26 cellular contexts compared by ENCODE assay signal in the genomic region with DNA sequence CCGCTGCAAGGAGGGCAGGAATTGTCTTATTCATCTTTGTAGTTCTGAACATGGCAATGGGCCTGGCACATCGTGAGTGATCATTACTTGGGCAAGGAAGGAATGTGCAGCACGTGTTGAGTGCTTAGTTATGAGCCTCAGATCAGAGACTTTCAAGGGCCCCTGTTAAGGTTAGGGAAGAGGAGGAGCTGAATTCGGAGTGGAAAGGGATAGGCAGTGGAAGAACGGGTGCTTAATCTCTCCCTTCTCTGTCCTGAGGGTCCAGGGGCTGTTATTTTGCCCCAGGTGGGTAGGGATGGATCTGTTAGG.
"Had no signal": no experiment of that assay in that cellular context is flagged by ENCODE, and none has a peak within 500 bp of the region (broad histone marks: within the 10 kb centered on the region; RNA-seq: fewer than 3 reads in every experiment).

No MANE protein-coding gene starts in this region.

- H3K36me3 ChIP-seq: heart right ventricle, prostate gland, sigmoid colon had no signal

- FAIRE-seq: endothelial cell of umbilical vein, urothelium cell line had no signal

- H3K27ac Mint-ChIP-seq: memory B cell; natural killer cell; stimulated activated effector memory CD8-positive, alpha-beta T cell treated with anti-CD3 and anti-CD28 coated beads, Interleukin-12 subunit alpha, Interleukin-12 subunit beta, amount 100 ng/mL, for 72 hours had no signal

- H3K4me1 Mint-ChIP-seq: memory B cell; natural killer cell; stimulated activated effector memory CD8-positive, alpha-beta T cell treated with anti-CD3 and anti-CD28 coated beads, Interleukin-12 subunit alpha, Interleukin-12 subunit beta, amount 100 ng/mL, for 72 hours had no signal

- H3K27me3 ChIP-seq: esophagus squamous epithelium, sigmoid colon, stomach, thyroid gland had no signal

- H3K4me3 Mint-ChIP-seq: memory B cell; natural killer cell; stimulated activated effector memory CD8-positive, alpha-beta T cell treated with anti-CD3 and anti-CD28 coated beads, Interleukin-12 subunit alpha, Interleukin-12 subunit beta, amount 100 ng/mL, for 72 hours had no signal

- DNase-seq: dermis blood vessel endothelial cell; effector memory CD4-positive, alpha-beta T cell; esophagus squamous epithelium; foreskin melanocyte; heart right ventricle; hippocampal formation; islet precursor cell; kidney glomerular epithelial cell; left colon; left ventricle myocardium superior; natural killer cell; right cardiac atrium; sigmoid colon; stimulated activated CD4-positive, alpha-beta T cell treated with anti-CD3 and anti-CD28 coated beads, Interleukin-2, amount 100 ng/mL, for 24 hours; stimulated activated CD4-positive, alpha-beta T cell treated with anti-CD3 and anti-CD28 coated beads, Interleukin-4, amount 100 ng/mL, for 24 hours; stimulated activated naive CD4-positive, alpha-beta T cell treated with Interleukin-2 at 50 U/mL for 16 hours; stomach; thyroid gland; trophoblast cell had no signal

- H3K36me3 Mint-ChIP-seq: memory B cell; natural killer cell; stimulated activated effector memory CD8-positive, alpha-beta T cell treated with anti-CD3 and anti-CD28 coated beads, Interleukin-12 subunit alpha, Interleukin-12 subunit beta, amount 100 ng/mL, for 72 hours had no signal

- H3K9me3 ChIP-seq: esophagus squamous epithelium, heart right ventricle, prostate gland, sigmoid colon, stomach, thyroid gland had no signal

- H3K4me3 ChIP-seq: coronary artery, esophagus squamous epithelium, heart right ventricle, lung, prostate gland, sigmoid colon, stomach, thyroid gland had no signal

- ATAC-seq: heart right ventricle; left colon; left ventricle myocardium superior; natural killer cell; right cardiac atrium; stimulated activated effector memory CD8-positive, alpha-beta T cell treated with anti-CD3 and anti-CD28 coated beads, Interleukin-12 subunit alpha, Interleukin-12 subunit beta, amount 100 ng/mL, for 72 hours had no signal

- H3K9me3 Mint-ChIP-seq: memory B cell; natural killer cell; stimulated activated effector memory CD8-positive, alpha-beta T cell treated with anti-CD3 and anti-CD28 coated beads, Interleukin-12 subunit alpha, Interleukin-12 subunit beta, amount 100 ng/mL, for 72 hours had no signal

- H3K4me1 ChIP-seq: esophagus squamous epithelium, heart right ventricle, sigmoid colon, thyroid gland had no signal
